In the genomic region with DNA sequence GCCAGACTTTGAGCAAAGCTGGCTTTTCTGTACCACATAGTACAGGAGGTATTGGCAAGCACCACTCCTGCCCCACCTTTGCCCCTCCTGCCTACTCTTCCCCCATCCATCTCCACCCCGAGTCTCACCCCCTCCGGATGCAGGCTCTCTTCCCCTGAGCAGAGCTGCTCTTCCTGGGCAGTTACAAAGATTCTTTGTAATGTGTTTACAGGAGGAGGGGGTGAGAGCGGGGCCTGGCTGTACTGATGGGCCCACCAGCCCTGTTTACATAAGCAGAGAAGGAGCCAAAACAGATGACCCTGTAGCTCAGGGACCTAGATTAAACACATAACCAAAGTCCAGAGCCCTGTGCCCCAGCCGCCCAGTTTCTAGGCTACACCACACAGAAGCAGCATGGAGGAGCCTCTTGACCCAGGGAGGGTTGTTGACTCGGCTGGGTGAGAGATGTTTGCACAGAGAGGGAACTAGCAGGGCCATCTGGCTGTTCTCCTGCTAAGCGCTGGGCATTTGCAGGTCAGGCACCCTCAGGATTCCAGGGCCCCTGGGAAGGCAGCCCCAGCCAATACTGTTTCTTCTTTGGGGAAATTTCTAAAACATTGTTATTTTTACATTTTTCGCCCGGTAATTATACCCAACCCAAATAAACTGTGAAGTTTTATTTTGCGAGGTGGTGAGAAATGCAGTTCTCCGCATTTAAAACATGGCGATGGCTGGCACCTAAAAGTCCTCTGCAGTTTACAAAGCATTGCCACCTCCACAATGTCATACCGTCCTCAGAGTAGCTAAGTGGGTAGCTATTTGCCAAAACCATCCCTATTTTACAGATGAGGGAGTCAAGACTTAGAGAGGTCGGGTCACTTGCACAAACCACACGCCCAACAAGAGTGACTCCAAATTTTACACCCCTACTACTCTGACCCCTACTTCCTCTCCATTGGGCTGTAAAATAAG, we compare ENCODE assay signal across 15 cellular contexts. TPM values are rescaled to one million over a fixed set of nuclear protein-coding genes. Genes with fewer than 3 reads are reported as not detected.
A peak's percentile ranks its signal among the peaks of the same experiment; 100 is the strongest.
DNase-seq lines count a peak whose midpoint lies in the region; FAIRE-seq and TF ChIP-seq lines count a peak whose summit lies in the region.
"Had no signal": no experiment of that assay in that cellular context is flagged by ENCODE, and none has a peak within 500 bp of the region (broad histone marks: within the 10 kb centered on the region; RNA-seq: fewer than 3 reads in every experiment).

No MANE protein-coding gene starts in this region.

- H2BK120ac ChIP-seq in neuronal stem cell (ENCODE audit: low read depth, low read length) (no peak overlapping the region), trophoblast cell (ENCODE audit: insufficient read depth, low read length, poor library complexity) (no peak overlapping the region)

- H3K36me3 ChIP-seq in endothelial cell of umbilical vein (ENCODE audit: control insufficient read depth in 2 of 2, extremely low read depth in 1 of 2, insufficient read depth in 2 of 2, low read length in 2 of 2): no peaks in the 10 kb centered on the region
- no peaks in the 10 kb centered on the region for H3K36me3 ChIP-seq in neuronal stem cell (replicated peaks in 1 of 2; ENCODE audit: control insufficient read depth in 2 of 2, insufficient read depth in 2 of 2, low read length in 2 of 2)
- no peaks in the 10 kb centered on the region for H3K36me3 ChIP-seq in brain microvascular endothelial cell (replicated peaks)
- H3K36me3 ChIP-seq in trophoblast cell (ENCODE audit: control insufficient read depth in 1 of 2, insufficient read depth in 2 of 2, low read length in 2 of 2): no peaks in the 10 kb centered on the region

- peak overlapping the region; percentile 7 for H2AFZ ChIP-seq in endothelial cell of umbilical vein (ENCODE audit: low read depth, low read length)
- H2AFZ ChIP-seq in neuronal stem cell (ENCODE audit: low read length): peak overlapping the region; percentile 91
- H2AFZ ChIP-seq in trophoblast cell (ENCODE audit: insufficient read depth, low read length, poor library complexity): no peak overlapping the region

- H3K79me1 ChIP-seq in neuronal stem cell (ENCODE audit: low read depth, low read length) (peaks cover 1% of the 10 kb centered on the region), trophoblast cell (ENCODE audit: low read length) (no peaks in the 10 kb centered on the region)

- H3K27ac ChIP-seq in endothelial cell of umbilical vein (ENCODE audit: insufficient read depth, low read depth, low read length) (no peak overlapping the region), neuronal stem cell (replicated peaks; ENCODE audit: low read length) (no peak overlapping the region), brain microvascular endothelial cell (no peak overlapping the region), trophoblast cell (ENCODE audit: low read depth, low read length) (no peak overlapping the region)
- H3K27ac ChIP-seq: HL-60 had no signal

- H3K14ac ChIP-seq in neuronal stem cell (ENCODE audit: low read length) (no peak overlapping the region), trophoblast cell (ENCODE audit: low read length) (no peak overlapping the region)

- H4K20me1 ChIP-seq in endothelial cell of umbilical vein (replicated peaks; ENCODE audit: control insufficient read depth, extremely low read depth, insufficient read depth, low read length): no peaks in the 10 kb centered on the region

- H2BK5ac ChIP-seq in neuronal stem cell (ENCODE audit: low read length) (no peak overlapping the region), trophoblast cell (ENCODE audit: low read depth, low read length, poor library complexity) (no peak overlapping the region)

- in situ Hi-C loops in brain microvascular endothelial cell (cut with HindIII; ENCODE audit: low pct_ligation_motif_present, low sequenced_read_pairs): no loop called here

- no peak for TF ChIP-seq POLR2A in endothelial cell of umbilical vein (IDR thresholded peaks at IDR 0.05; ENCODE audit: low read depth, low read length)

- H3K4me1 ChIP-seq in endothelial cell of umbilical vein (ENCODE audit: control insufficient read depth, extremely low read depth, insufficient read depth, low read length) (no peaks in the 10 kb centered on the region), neuronal stem cell (ENCODE audit: control insufficient read depth in 2 of 2, insufficient read depth in 1 of 2, low read depth in 1 of 2, low read length in 2 of 2) (no peaks in the 10 kb centered on the region), trophoblast cell (ENCODE audit: control insufficient read depth in 1 of 2, insufficient read depth in 2 of 2, low read length in 2 of 2) (peaks cover 4 to 6% of the 10 kb centered on the region in 2 experiments)

- H3K9me3 ChIP-seq in endothelial cell of umbilical vein (replicated peaks; ENCODE audit: control insufficient read depth, insufficient read depth, low read length) (no peaks in the 10 kb centered on the region), neuronal stem cell (replicated peaks in 1 of 2; ENCODE audit: control insufficient read depth in 2 of 2, insufficient read depth in 1 of 2, low read depth in 1 of 2, low read length in 2 of 2) (no peaks in the 10 kb centered on the region), trophoblast cell (ENCODE audit: insufficient read depth, low read depth, low read length) (no peaks in the 10 kb centered on the region)

- H3K27me3 ChIP-seq in endothelial cell of umbilical vein (ENCODE audit: control insufficient read depth in 2 of 2, insufficient read depth in 2 of 2, low read length in 2 of 2) (no peaks in the 10 kb centered on the region), neuronal stem cell (ENCODE audit: control insufficient read depth in 3 of 3, insufficient read depth in 3 of 3, low read depth in 1 of 3, low read length in 3 of 3) (peaks cover 0 to 4% (median 0%) of the 10 kb centered on the region in 3 experiments), brain microvascular endothelial cell (replicated peaks) (no peaks in the 10 kb centered on the region), trophoblast cell (ENCODE audit: insufficient read depth, low read length) (no peaks in the 10 kb centered on the region)

- H3K23ac ChIP-seq in neuronal stem cell (ENCODE audit: low read depth, low read length, poor library complexity) (no peak overlapping the region), trophoblast cell (ENCODE audit: low read length) (no peak overlapping the region)

- dilution Hi-C loops in endothelial cell of umbilical vein (cut with MboI; ENCODE audit: extremely low pct_ligation_motif_present, low sequenced_read_pairs): no loop called here

- H2BK12ac ChIP-seq in neuronal stem cell (ENCODE audit: low read length) (no peak overlapping the region), trophoblast cell (ENCODE audit: low read length) (no peak overlapping the region)

- H2AK5ac ChIP-seq in neuronal stem cell (ENCODE audit: low read depth, low read length) (no peak overlapping the region), trophoblast cell (ENCODE audit: low read length) (no peak overlapping the region)

- H4K8ac ChIP-seq in neuronal stem cell (ENCODE audit: low read depth, low read length) (no peak overlapping the region), trophoblast cell (ENCODE audit: low read depth, low read length) (no peak overlapping the region)

- H4K12ac ChIP-seq in trophoblast cell (ENCODE audit: low read depth, low read length): no peak overlapping the region

- H3K9ac ChIP-seq in endothelial cell of umbilical vein (replicated peaks; ENCODE audit: extremely low read depth, insufficient read depth, low read length) (no peak overlapping the region), neuronal stem cell (ENCODE audit: low read depth, low read length, poor library complexity) (no peak overlapping the region), trophoblast cell (ENCODE audit: low read length) (no peak overlapping the region)

- H4K91ac ChIP-seq in neuronal stem cell (ENCODE audit: low read depth, low read length, poor library complexity) (no peak overlapping the region), trophoblast cell (ENCODE audit: low read depth, low read length) (no peak overlapping the region)

- no peak for TF ChIP-seq CTCF in endothelial cell of umbilical vein (IDR thresholded peaks at IDR 0.05; ENCODE audit: extremely low read depth in 1 of 2, insufficient read depth in 1 of 2, low read depth in 1 of 2, low read length in 2 of 2)
- TF ChIP-seq CTCF in brain microvascular endothelial cell (IDR thresholded peaks at IDR 0.05; ENCODE audit: low read depth, low read length, missing control alignments): no peak

- BruUV-seq in endothelial cell of umbilical vein (replicated peaks; lab: Mats Ljungman, UMichigan): no TSS peak

- POLR2A ChIA-PET in endothelial cell of umbilical vein (lab: Charles Lee): interaction anchor here (0.5 kb wide), 1 partner anchor 11 kb away, joined by 7 read pairs; a partner anchor contains a TSS
- POLR2A ChIA-PET in HEK293T (lab: Yijun Ruan, JAX): interaction anchor here (1.2 kb wide), 1 partner anchor 79 kb away, joined by 3 read pairs; no protein-coding TSS in a partner anchor

- FAIRE-seq in endothelial cell of umbilical vein (lab: Jason Lieb, UNC): peak; percentile 4
- FAIRE-seq: GM12892 had no signal

- CTCF ChIA-PET in endothelial cell of umbilical vein (lab: Charles Lee) (interaction anchor here (0.6 to 1.9 kb wide), 3 partner anchors 10 to 21 kb away, joined by 3 to 7 read pairs (median 4); no protein-coding TSS in a partner anchor), HEK293T (lab: Yijun Ruan, JAX) (interaction anchor here (0.6 kb wide), 1 partner anchor 54 kb away, joined by 3 read pairs; no protein-coding TSS in a partner anchor)

- H3K18ac ChIP-seq in neuronal stem cell (ENCODE audit: low read length) (no peak overlapping the region), trophoblast cell (ENCODE audit: low read length) (no peak overlapping the region)

- DNase-seq in DMS153 treated with DMSO at 0.1 percent for 48 hours (lab: John Stamatoyannopoulos, UW; ENCODE audit: unreplicated experiment) (peak; percentile 87), NCI-H510A treated with DMSO at 0.1 percent for 48 hours (lab: John Stamatoyannopoulos, UW) (peak; percentile 92), endothelial cell of umbilical vein (ENCODE audit: low read depth, low spot score) (peak; percentile 43), neuronal stem cell (ENCODE audit: low spot score) (no peak), HEK293T (ENCODE audit: extremely low spot score) (no peak), brain microvascular endothelial cell (no peak), A172 (ENCODE audit: low spot score) (no peak), trophoblast cell (no peak)
- DNase-seq: activated T-cell treated with anti-CD3 and anti-CD28 coated beads, Interleukin-2, amount 50 U/mL, for 48 hours; cortex of kidney; NCI-H446 had no signal

- intact Hi-C loops in endothelial cell of umbilical vein (cut with micrococcal nuclease): no loop called here

- H3K9me1 ChIP-seq in endothelial cell of umbilical vein (replicated peaks; ENCODE audit: control insufficient read depth, extremely low read depth, insufficient read depth, low read length): no peaks in the 10 kb centered on the region

- no peak overlapping the region for H2BK15ac ChIP-seq in neuronal stem cell (ENCODE audit: low read length)

- WGBS in neuronal stem cell (ENCODE audit: extremely low coverage in 2 of 2, insufficient read length in 2 of 2, insufficient replicate concordance in 1 of 2), 2 donors: no CpG with 5 or more reads among the region's 14 CpGs
- WGBS in trophoblast cell (ENCODE audit: extremely low coverage, insufficient coverage, insufficient read length): no CpG with 5 or more reads among the region's 14 CpGs

- H3K4ac ChIP-seq in neuronal stem cell (ENCODE audit: low read length): no peak overlapping the region
- H3K4ac ChIP-seq in trophoblast cell (ENCODE audit: low read depth, low read length): no peak overlapping the region

- no peak overlapping the region for H3K4me2 ChIP-seq in endothelial cell of umbilical vein (ENCODE audit: insufficient read depth, low read length)
- no peak overlapping the region for H3K4me2 ChIP-seq in neuronal stem cell (ENCODE audit: insufficient read depth, low read length, poor library complexity, severe bottlenecking)
- no peak overlapping the region for H3K4me2 ChIP-seq in trophoblast cell (ENCODE audit: low read length)

- H3K79me2 ChIP-seq in endothelial cell of umbilical vein (ENCODE audit: control insufficient read depth, insufficient read depth, low read length) (no peaks in the 10 kb centered on the region), trophoblast cell (ENCODE audit: control insufficient read depth, insufficient read depth, low read length, poor library complexity) (no peaks in the 10 kb centered on the region)

- H3K4me3 ChIP-seq in endothelial cell of umbilical vein (replicated peaks in 1 of 3; ENCODE audit: insufficient read depth in 1 of 3, low read depth in 1 of 3, low read length in 3 of 3) (no peak overlapping the region), neuronal stem cell (ENCODE audit: low read length in 2 of 2) (no peak overlapping the region), brain microvascular endothelial cell (ENCODE audit: low read depth, low read length) (no peak overlapping the region), trophoblast cell (ENCODE audit: low read depth, low read length) (no peak overlapping the region)

RNA-seq across cellular contexts. Expression of a gene that starts 11.4 kb away (rescaled TPM):
- 52.8 and 57.8 TPM in 2 replicates for total RNA-seq in endothelial cell of umbilical vein
- 9.4 and 12.3 TPM in 2 replicates for polyA plus RNA-seq in endothelial cell of umbilical vein
- 12.5 and 15.6 TPM in 2 replicates for polyA plus RNA-seq in endothelial cell of umbilical vein (2011; cell fraction: cytosol; rRNA removed)
- 27.3 and 33.3 TPM in 2 replicates for polyA plus RNA-seq in endothelial cell of umbilical vein (2011; cell fraction: nucleus; rRNA removed)
- polyA plus RNA-seq in endothelial cell of umbilical vein (2012): 17.6 and 19.8 TPM in 2 replicates
- polyA minus RNA-seq in endothelial cell of umbilical vein: 73.9 and 105 TPM in 2 replicates
- polyA minus RNA-seq in endothelial cell of umbilical vein (2011; cell fraction: cytosol; rRNA and poly(A)+ RNA removed): 18.9 TPM
- 20.2 and 27.3 TPM in 2 replicates for polyA minus RNA-seq in endothelial cell of umbilical vein (2011; cell fraction: nucleus; rRNA and poly(A)+ RNA removed)
- 21.4 TPM for polyA plus RNA-seq in neuronal stem cell (2013, experiment 1 of 2)
- polyA plus RNA-seq in neuronal stem cell (2013, experiment 2 of 2): 21.8 TPM
- 11.5 and 15.5 TPM in 2 replicates for total RNA-seq in A172 (2014; rRNA removed; shearing (Covaris generic))
- polyA plus RNA-seq in trophoblast cell (2013): 17.3 and 18.4 TPM in 2 replicates

RNA-seq across cellular contexts. Expression of a gene that starts 28.2 kb away (rescaled TPM):
- not detected in 2 replicates for total RNA-seq in endothelial cell of umbilical vein
- polyA plus RNA-seq in endothelial cell of umbilical vein: not detected in 2 replicates
- polyA plus RNA-seq in endothelial cell of umbilical vein (2011; cell fraction: cytosol; rRNA removed): not detected in 2 replicates
- polyA plus RNA-seq in endothelial cell of umbilical vein (2011; cell fraction: nucleus; rRNA removed): not detected in 2 replicates
- not detected in 2 replicates for polyA plus RNA-seq in endothelial cell of umbilical vein (2012)
- not detected in 2 replicates for polyA minus RNA-seq in endothelial cell of umbilical vein
- not detected for polyA minus RNA-seq in endothelial cell of umbilical vein (2011; cell fraction: cytosol; rRNA and poly(A)+ RNA removed)
- polyA minus RNA-seq in endothelial cell of umbilical vein (2011; cell fraction: nucleus; rRNA and poly(A)+ RNA removed): not detected in 2 replicates
- polyA plus RNA-seq in neuronal stem cell (2013, experiment 1 of 2): not detected
- not detected for polyA plus RNA-seq in neuronal stem cell (2013, experiment 2 of 2)
- not detected in 2 replicates for total RNA-seq in A172 (2014; rRNA removed; shearing (Covaris generic))
- not detected in 2 replicates for polyA plus RNA-seq in trophoblast cell (2013)
- total RNA-seq: pulmonary artery endothelial cell; T-helper 2 cell treated with Interferon-gamma antibody and Interleukin-4, amounts not matched to agents 100 ng/mL and 5 ng/mL, for 36 hours had no signal

RNA-seq across cellular contexts. Expression of a gene that starts 45.6 kb away (rescaled TPM):
- 7.4 and 7.7 TPM in 2 replicates for total RNA-seq in endothelial cell of umbilical vein
- polyA plus RNA-seq in endothelial cell of umbilical vein: 6.5 and 7.7 TPM in 2 replicates
- 10.3 and 11.9 TPM in 2 replicates for polyA plus RNA-seq in endothelial cell of umbilical vein (2011; cell fraction: cytosol; rRNA removed)
- 8.7 and 9.3 TPM in 2 replicates for polyA plus RNA-seq in endothelial cell of umbilical vein (2011; cell fraction: nucleus; rRNA removed)
- 6.7 and 7.0 TPM in 2 replicates for polyA plus RNA-seq in endothelial cell of umbilical vein (2012)
- 6.2 and 7.1 TPM in 2 replicates for polyA minus RNA-seq in endothelial cell of umbilical vein
- 2.5 TPM for polyA minus RNA-seq in endothelial cell of umbilical vein (2011; cell fraction: cytosol; rRNA and poly(A)+ RNA removed)
- polyA minus RNA-seq in endothelial cell of umbilical vein (2011; cell fraction: nucleus; rRNA and poly(A)+ RNA removed): 3.0 and 3.6 TPM in 2 replicates
- 16.3 TPM for polyA plus RNA-seq in neuronal stem cell (2013, experiment 1 of 2)
- 16.5 TPM for polyA plus RNA-seq in neuronal stem cell (2013, experiment 2 of 2)
- 11.2 and 14.3 TPM in 2 replicates for total RNA-seq in A172 (2014; rRNA removed; shearing (Covaris generic))
- polyA plus RNA-seq in trophoblast cell (2013): 12.9 and 13.0 TPM in 2 replicates

Comparison
In these comparisons a context has a peak if more than half of its experiments do, and no peak if none do; other contexts are left out.
1. DNase-seq: peak in DMS153 treated with DMSO at 0.1 percent for 48 hours (single experiment), NCI-H510A treated with DMSO at 0.1 percent for 48 hours (single experiment) and endothelial cell of umbilical vein (single experiment); none in neuronal stem cell (single experiment), HEK293T (single experiment), brain microvascular endothelial cell (single experiment), A172 (single experiment) and trophoblast cell (0 of 2).